In the genomic region with DNA sequence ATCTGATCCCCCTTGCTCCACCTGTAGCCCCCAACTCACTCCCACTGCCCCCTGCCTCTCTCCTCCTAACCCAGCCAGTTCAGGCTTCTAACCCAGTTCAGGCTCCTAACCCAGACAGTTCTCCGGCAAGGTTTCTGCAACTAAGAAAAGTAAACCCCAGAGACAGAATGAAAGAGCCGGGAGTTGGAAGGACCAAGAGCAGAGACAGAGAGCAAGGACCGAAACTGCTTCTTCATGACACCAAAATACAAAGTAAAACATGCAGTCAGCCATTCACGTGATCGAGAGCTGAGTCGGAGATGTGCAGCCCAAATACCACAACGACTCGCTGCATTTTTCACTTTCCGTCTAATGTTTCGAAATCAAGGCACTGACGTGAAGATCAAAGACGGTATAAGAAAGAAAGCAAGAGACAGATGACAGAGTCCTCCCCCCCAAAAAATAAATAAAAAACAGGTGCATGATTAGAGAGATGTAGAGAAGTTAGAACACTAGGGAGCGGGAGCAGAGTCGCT, we compare ENCODE assay signal across 8 cellular contexts. TPM values are rescaled to one million over a fixed set of nuclear protein-coding genes. Genes with fewer than 3 reads are reported as not detected.
DNase-seq lines count a peak whose midpoint lies in the region; ATAC-seq and TF ChIP-seq lines count a peak whose summit lies in the region.

No MANE protein-coding gene starts in this region.

- no peak for ATAC-seq in Right ventricle myocardium inferior
- ATAC-seq in activated T-cell treated with anti-CD3 and anti-CD28 coated beads, Interleukin-2, amount 50 U/mL, for 72 hours (replicated peaks in 1 of 2), result peak; percentile 63 to 73
- no peak for ATAC-seq in right lobe of liver
- no peak for ATAC-seq in HG02623 (IDR thresholded peaks at IDR 0.05; ENCODE audit: unreplicated experiment)

- TF ChIP-seq POLR2A in right lobe of liver (IDR thresholded peaks at IDR 0.05), result no peak

- H3K9ac ChIP-seq in HUES6 (ENCODE audit: low read length) (no peak overlapping the region), subcutaneous abdominal adipose tissue (ENCODE audit: low read length in 5 of 5) (peak overlapping the region in 4 of 5 donors; percentile 35 to 68 (median 65))

- H3K27ac ChIP-seq in left ventricle myocardium inferior (replicated peaks) (peak overlapping the region; percentile 62), HUES6 (ENCODE audit: low read depth, low read length) (no peak overlapping the region), right lobe of liver (peak overlapping the region; percentile 36 to 75 (median 70)), subcutaneous abdominal adipose tissue (ENCODE audit: low read depth, low read length) (peak overlapping the region; percentile 23)

- H3K4me3 Mint-ChIP-seq in activated T-cell treated with anti-CD3 and anti-CD28 coated beads, Interleukin-2, amount 50 U/mL, for 72 hours, result peak overlapping the region; percentile 82 to 98

- H3K4me3 ChIP-seq in left ventricle myocardium inferior (peak overlapping the region; percentile 70), HUES6 (ENCODE audit: low read depth, low read length) (peak overlapping the region; percentile 77; the same call in 1 of the 2 replicates), right lobe of liver (peak overlapping the region; percentile 38 to 59 (median 49)), subcutaneous abdominal adipose tissue (ENCODE audit: low read depth in 1 of 5, low read length in 5 of 5) (peak overlapping the region; percentile 63 to 74 (median 71))

- 40% methylated on average over 14 of the region's 14 CpGs for WGBS in right lobe of liver (ENCODE audit: insufficient coverage, low coverage, low lambda C conversion rate, missing lambda C conversion rate)

- H3K4me1 ChIP-seq in left ventricle myocardium inferior, result peaks cover 15% of the 10 kb centered on the region
- peaks cover 4% of the 10 kb centered on the region; the same call in 1 of the 2 replicates for H3K4me1 ChIP-seq in HUES6 (ENCODE audit: control insufficient read depth, insufficient read depth, low read length)
- peaks cover 0 to 12% (median 0%) of the 10 kb centered on the region in 4 donors for H3K4me1 ChIP-seq in right lobe of liver
- peaks cover 0 to 19% (median 12%) of the 10 kb centered on the region in 5 donors for H3K4me1 ChIP-seq in subcutaneous abdominal adipose tissue (ENCODE audit: control insufficient read depth in 5 of 5, insufficient read depth in 5 of 5, low read length in 5 of 5)

- no peak for TF ChIP-seq CTCF in left ventricle myocardium inferior (IDR thresholded peaks at IDR 0.05; ENCODE audit: borderline replicate concordance)
- no peak for TF ChIP-seq CTCF in right lobe of liver (IDR thresholded peaks at IDR 0.05)

- intact Hi-C loops in left ventricle myocardium inferior (cut with micrococcal nuclease) (no loop called here), Right ventricle myocardium inferior (cut with DNase I) (no loop called here), right lobe of liver (cut with DNase I) (no loop called here)

- peak overlapping the region; percentile 98 for H3K27ac Mint-ChIP-seq in activated T-cell treated with anti-CD3 and anti-CD28 coated beads, Interleukin-2, amount 50 U/mL, for 72 hours

- no peaks in the 10 kb centered on the region for H3K27me3 Mint-ChIP-seq in activated T-cell treated with anti-CD3 and anti-CD28 coated beads, Interleukin-2, amount 50 U/mL, for 72 hours (ENCODE audit: low read depth)

- H3K27me3 ChIP-seq in left ventricle myocardium inferior (ENCODE audit: low read depth) (peaks cover 40% of the 10 kb centered on the region), HUES6 (ENCODE audit: control insufficient read depth, insufficient read depth, low read length) (peaks cover 54% of the 10 kb centered on the region), right lobe of liver (no peaks in the 10 kb centered on the region), subcutaneous abdominal adipose tissue (ENCODE audit: control insufficient read depth in 5 of 5, insufficient read depth in 4 of 5, low read length in 5 of 5) (peaks cover 11 to 24% (median 14%) of the 10 kb centered on the region in 5 donors)

- H3K9me3 Mint-ChIP-seq in activated T-cell treated with anti-CD3 and anti-CD28 coated beads, Interleukin-2, amount 50 U/mL, for 72 hours, result no peaks in the 10 kb centered on the region

- H3K36me3 Mint-ChIP-seq in activated T-cell treated with anti-CD3 and anti-CD28 coated beads, Interleukin-2, amount 50 U/mL, for 72 hours (ENCODE audit: insufficient read depth in 2 of 2), result peaks cover 43 to 55% of the 10 kb centered on the region in 2 donors

- H3K9me3 ChIP-seq in left ventricle myocardium inferior (replicated peaks) (peaks cover 8% of the 10 kb centered on the region), HUES6 (ENCODE audit: control insufficient read depth, insufficient read depth, low read depth, low read length) (no peaks in the 10 kb centered on the region), right lobe of liver (no peaks in the 10 kb centered on the region), subcutaneous abdominal adipose tissue (ENCODE audit: control insufficient read depth in 5 of 5, low read length in 5 of 5) (no peaks in the 10 kb centered on the region)

- H3K4me1 Mint-ChIP-seq in activated T-cell treated with anti-CD3 and anti-CD28 coated beads, Interleukin-2, amount 50 U/mL, for 72 hours (ENCODE audit: low read depth), result peaks cover 82% of the 10 kb centered on the region

- no peaks in the 10 kb centered on the region for H3K36me3 ChIP-seq in left ventricle myocardium inferior
- no peaks in the 10 kb centered on the region for H3K36me3 ChIP-seq in HUES6 (ENCODE audit: control insufficient read depth, insufficient read depth, low read length)
- H3K36me3 ChIP-seq in right lobe of liver, result no peaks in the 10 kb centered on the region
- H3K36me3 ChIP-seq in subcutaneous abdominal adipose tissue (ENCODE audit: control insufficient read depth in 5 of 5, insufficient read depth in 5 of 5, low read length in 5 of 5), result peaks cover 0 to 5% (median 2%) of the 10 kb centered on the region in 5 donors

- DNase-seq in left ventricle myocardium inferior (no peak), Right ventricle myocardium inferior (ENCODE audit: missing footprints) (no peak), right lobe of liver (no peak), NCI-H82 treated with DMSO at 0.1 percent for 48 hours (lab: John Stamatoyannopoulos, UW; ENCODE audit: unreplicated experiment) (no peak)
- peak; percentile 77 to 83 for DNase-seq in activated T-cell treated with anti-CD3 and anti-CD28 coated beads, Interleukin-2, amount 50 U/mL, for 72 hours

RNA-seq across cellular contexts. Expression of gene IL10RA, which starts 0.8 kb away (rescaled TPM):
- total RNA-seq in left ventricle myocardium inferior (5.0 TPM), Right ventricle myocardium inferior (7.2 TPM), right lobe of liver (10 to 100 TPM in 2 of 6 experiments, 1 to 10 TPM in 4; 4.9 to 17.9 (median 7.4) TPM)
- 100 to 1,000 TPM in 1 of 2 donors, 10 to 100 TPM in 1; 79.6 to 123 TPM for total RNA-seq in activated T-cell treated with anti-CD3 and anti-CD28 coated beads, Interleukin-2, amount 50 U/mL, for 72 hours

RNA-seq across cellular contexts. Expression of gene TMPRSS13, which starts 57.8 kb away (rescaled TPM):
- not detected for total RNA-seq in left ventricle myocardium inferior
- total RNA-seq in Right ventricle myocardium inferior, result not detected
- 1 to 10 TPM; 3.0 to 3.2 TPM for total RNA-seq in activated T-cell treated with anti-CD3 and anti-CD28 coated beads, Interleukin-2, amount 50 U/mL, for 72 hours
- under 1 TPM in 3 of 6 experiments, not detected in 3; 0.09 to 0.61 (median 0.12) TPM for total RNA-seq in right lobe of liver

Comparison
In these comparisons a context has a peak if more than half of its experiments do, and no peak if none do; other contexts are left out.
1. DNase-seq: peak in activated T-cell treated with anti-CD3 and anti-CD28 coated beads, Interleukin-2, amount 50 U/mL, for 72 hours (2 of 2); none in left ventricle myocardium inferior (single experiment), Right ventricle myocardium inferior (single experiment), right lobe of liver (0 of 3) and NCI-H82 treated with DMSO at 0.1 percent for 48 hours (single experiment).
2. ATAC-seq: peak in activated T-cell treated with anti-CD3 and anti-CD28 coated beads, Interleukin-2, amount 50 U/mL, for 72 hours (2 of 2); none in Right ventricle myocardium inferior (single experiment), right lobe of liver (0 of 4) and HG02623 (single experiment).
3. Peak in every context shown above with its lines, with median percentiles within 50 percentile points of each other: H3K4me3 ChIP-seq.